1 cellular context compared by ENCODE assay signal in the genomic region with DNA sequence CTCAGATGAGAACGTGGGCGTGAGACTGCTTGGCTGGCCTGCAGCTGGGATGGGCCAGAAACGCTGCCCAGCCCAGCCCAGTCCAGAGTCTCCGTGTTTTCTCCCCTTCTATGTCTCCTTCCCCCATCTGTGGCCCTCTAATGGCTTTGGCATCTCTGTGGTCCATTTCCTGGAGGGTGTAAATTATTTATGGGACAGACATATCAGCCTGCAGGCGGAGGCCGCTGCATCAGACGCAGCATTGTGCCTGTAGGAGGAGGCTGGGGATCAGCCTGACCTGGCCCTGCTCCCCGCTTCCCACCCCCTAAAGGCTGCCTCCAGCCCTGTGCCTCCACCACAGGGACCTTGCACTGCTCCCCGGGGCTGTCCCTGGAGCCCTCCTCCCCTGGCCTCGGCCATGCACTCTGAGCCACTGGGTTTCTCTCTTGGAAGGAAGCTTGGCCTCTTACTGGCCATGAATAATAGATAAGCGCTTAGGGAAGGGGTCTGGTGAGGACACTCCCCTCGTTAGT.
TF ChIP-seq lines count a peak whose summit lies in the region.

No MANE protein-coding gene starts in this region.

TF ChIP-seq in GM23338, 12 proteins besides CTCF, POLR2A, EP300 and RAD21 (continued from another document):
- TF ChIP-seq, protein P1, sequence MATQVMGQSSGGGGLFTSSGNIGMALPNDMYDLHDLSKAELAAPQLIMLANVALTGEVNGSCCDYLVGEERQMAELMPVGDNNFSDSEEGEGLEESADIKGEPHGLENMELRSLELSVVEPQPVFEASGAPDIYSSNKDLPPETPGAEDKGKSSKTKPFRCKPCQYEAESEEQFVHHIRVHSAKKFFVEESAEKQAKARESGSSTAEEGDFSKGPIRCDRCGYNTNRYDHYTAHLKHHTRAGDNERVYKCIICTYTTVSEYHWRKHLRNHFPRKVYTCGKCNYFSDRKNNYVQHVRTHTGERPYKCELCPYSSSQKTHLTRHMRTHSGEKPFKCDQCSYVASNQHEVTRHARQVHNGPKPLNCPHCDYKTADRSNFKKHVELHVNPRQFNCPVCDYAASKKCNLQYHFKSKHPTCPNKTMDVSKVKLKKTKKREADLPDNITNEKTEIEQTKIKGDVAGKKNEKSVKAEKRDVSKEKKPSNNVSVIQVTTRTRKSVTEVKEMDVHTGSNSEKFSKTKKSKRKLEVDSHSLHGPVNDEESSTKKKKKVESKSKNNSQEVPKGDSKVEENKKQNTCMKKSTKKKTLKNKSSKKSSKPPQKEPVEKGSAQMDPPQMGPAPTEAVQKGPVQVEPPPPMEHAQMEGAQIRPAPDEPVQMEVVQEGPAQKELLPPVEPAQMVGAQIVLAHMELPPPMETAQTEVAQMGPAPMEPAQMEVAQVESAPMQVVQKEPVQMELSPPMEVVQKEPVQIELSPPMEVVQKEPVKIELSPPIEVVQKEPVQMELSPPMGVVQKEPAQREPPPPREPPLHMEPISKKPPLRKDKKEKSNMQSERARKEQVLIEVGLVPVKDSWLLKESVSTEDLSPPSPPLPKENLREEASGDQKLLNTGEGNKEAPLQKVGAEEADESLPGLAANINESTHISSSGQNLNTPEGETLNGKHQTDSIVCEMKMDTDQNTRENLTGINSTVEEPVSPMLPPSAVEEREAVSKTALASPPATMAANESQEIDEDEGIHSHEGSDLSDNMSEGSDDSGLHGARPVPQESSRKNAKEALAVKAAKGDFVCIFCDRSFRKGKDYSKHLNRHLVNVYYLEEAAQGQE (IDR thresholded peaks at IDR 0.05; ENCODE audit: unreplicated experiment) = no peak
- TF ChIP-seq CREB1 (CRISPR knock-in tag; IDR thresholded peaks at IDR 0.05; ENCODE audit: low read depth) = no peak
- TF ChIP-seq STAT1 (IDR thresholded peaks at IDR 0.05; ENCODE audit: unreplicated experiment) = no peak
- TF ChIP-seq, protein P2, sequence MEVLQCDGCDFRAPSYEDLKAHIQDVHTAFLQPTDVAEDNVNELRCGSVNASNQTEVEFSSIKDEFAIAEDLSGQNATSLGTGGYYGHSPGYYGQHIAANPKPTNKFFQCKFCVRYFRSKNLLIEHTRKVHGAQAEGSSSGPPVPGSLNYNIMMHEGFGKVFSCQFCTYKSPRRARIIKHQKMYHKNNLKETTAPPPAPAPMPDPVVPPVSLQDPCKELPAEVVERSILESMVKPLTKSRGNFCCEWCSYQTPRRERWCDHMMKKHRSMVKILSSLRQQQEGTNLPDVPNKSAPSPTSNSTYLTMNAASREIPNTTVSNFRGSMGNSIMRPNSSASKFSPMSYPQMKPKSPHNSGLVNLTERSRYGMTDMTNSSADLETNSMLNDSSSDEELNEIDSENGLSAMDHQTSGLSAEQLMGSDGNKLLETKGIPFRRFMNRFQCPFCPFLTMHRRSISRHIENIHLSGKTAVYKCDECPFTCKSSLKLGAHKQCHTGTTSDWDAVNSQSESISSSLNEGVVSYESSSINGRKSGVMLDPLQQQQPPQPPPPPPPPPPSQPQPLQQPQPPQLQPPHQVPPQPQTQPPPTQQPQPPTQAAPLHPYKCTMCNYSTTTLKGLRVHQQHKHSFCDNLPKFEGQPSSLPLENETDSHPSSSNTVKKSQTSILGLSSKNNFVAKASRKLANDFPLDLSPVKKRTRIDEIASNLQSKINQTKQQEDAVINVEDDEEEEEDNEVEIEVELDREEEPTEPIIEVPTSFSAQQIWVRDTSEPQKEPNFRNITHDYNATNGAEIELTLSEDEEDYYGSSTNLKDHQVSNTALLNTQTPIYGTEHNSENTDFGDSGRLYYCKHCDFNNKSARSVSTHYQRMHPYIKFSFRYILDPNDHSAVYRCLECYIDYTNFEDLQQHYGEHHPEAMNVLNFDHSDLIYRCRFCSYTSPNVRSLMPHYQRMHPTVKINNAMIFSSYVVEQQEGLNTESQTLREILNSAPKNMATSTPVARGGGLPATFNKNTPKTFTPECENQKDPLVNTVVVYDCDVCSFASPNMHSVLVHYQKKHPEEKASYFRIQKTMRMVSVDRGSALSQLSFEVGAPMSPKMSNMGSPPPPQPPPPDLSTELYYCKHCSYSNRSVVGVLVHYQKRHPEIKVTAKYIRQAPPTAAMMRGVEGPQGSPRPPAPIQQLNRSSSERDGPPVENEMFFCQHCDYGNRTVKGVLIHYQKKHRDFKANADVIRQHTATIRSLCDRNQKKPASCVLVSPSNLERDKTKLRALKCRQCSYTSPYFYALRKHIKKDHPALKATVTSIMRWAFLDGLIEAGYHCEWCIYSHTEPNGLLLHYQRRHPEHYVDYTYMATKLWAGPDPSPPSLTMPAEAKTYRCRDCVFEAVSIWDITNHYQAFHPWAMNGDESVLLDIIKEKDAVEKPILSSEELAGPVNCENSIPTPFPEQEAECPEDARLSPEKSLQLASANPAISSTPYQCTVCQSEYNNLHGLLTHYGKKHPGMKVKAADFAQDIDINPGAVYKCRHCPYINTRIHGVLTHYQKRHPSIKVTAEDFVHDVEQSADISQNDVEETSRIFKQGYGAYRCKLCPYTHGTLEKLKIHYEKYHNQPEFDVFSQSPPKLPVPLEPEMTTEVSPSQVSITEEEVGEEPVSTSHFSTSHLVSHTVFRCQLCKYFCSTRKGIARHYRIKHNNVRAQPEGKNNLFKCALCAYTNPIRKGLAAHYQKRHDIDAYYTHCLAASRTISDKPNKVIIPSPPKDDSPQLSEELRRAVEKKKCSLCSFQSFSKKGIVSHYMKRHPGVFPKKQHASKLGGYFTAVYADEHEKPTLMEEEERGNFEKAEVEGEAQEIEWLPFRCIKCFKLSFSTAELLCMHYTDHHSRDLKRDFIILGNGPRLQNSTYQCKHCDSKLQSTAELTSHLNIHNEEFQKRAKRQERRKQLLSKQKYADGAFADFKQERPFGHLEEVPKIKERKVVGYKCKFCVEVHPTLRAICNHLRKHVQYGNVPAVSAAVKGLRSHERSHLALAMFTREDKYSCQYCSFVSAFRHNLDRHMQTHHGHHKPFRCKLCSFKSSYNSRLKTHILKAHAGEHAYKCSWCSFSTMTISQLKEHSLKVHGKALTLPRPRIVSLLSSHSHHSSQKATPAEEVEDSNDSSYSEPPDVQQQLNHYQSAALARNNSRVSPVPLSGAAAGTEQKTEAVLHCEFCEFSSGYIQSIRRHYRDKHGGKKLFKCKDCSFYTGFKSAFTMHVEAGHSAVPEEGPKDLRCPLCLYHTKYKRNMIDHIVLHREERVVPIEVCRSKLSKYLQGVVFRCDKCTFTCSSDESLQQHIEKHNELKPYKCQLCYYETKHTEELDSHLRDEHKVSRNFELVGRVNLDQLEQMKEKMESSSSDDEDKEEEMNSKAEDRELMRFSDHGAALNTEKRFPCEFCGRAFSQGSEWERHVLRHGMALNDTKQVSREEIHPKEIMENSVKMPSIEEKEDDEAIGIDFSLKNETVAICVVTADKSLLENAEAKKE (CRISPR knock-in tag; IDR thresholded peaks at IDR 0.05) = no peak
- TF ChIP-seq JUNB (IDR thresholded peaks at IDR 0.05; ENCODE audit: unreplicated experiment) = no peak
- no peak for TF ChIP-seq NANOG (IDR thresholded peaks at IDR 0.05; ENCODE audit: borderline replicate concordance)
- no peak for TF ChIP-seq ZNF114 (CRISPR knock-in tag; IDR thresholded peaks at IDR 0.05)
